Comparison of ENCODE assay signal across 8 cellular contexts in genomic region chr16:84617631-84618427, GRCh38. TPM values are rescaled to one million over a fixed set of nuclear protein-coding genes. Genes with fewer than 3 reads are reported as not detected.
DNase-seq lines count a peak whose midpoint lies in the region; ATAC-seq and TF ChIP-seq lines count a peak whose summit lies in the region.

A gene with protein sequence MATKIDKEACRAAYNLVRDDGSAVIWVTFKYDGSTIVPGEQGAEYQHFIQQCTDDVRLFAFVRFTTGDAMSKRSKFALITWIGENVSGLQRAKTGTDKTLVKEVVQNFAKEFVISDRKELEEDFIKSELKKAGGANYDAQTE (minus strand): TSS chr16:84618078. CDS start chr16:84617914, 164 bp downstream.

- no peaks in the 10 kb centered on the region for H3K27me3 ChIP-seq in hepatocyte

- peak; percentile 92 for TF ChIP-seq POLR2A in GM18505 (IDR thresholded peaks at IDR 0.05; ENCODE audit: borderline replicate concordance, extremely low read depth, insufficient read depth, insufficient read length)

- H2AFZ ChIP-seq in hepatocyte: peak within 1 kb of the TSS; percentile 35

- peak; percentile 22 for DNase-seq in NCI-H2029 treated with DMSO at 0.1 percent for 48 hours (lab: John Stamatoyannopoulos, UW)
- peak; percentile 90 for DNase-seq in T-helper 22 cell (ENCODE audit: low read depth)
- peak; percentile 97 for DNase-seq in astrocyte of the cerebellum (ENCODE audit: low read depth)
- peak; percentile 98 for DNase-seq in hepatocyte (ENCODE audit: low spot score)
- DNase-seq in retina: peak; percentile 88
- no peak for DNase-seq in cortex of kidney (lab: John Stamatoyannopoulos, UW)

- H3K79me2 ChIP-seq in hepatocyte: peaks cover 32% of the 10 kb centered on the region

- no peak for TF ChIP-seq CTCF in astrocyte of the cerebellum (IDR thresholded peaks at IDR 0.05; ENCODE audit: low read depth, low read length, missing control alignments)
- TF ChIP-seq CTCF in hepatocyte (IDR thresholded peaks at IDR 0.05; ENCODE audit: poor library complexity): no peak

- peaks cover 5% of the 10 kb centered on the region for H4K20me1 ChIP-seq in hepatocyte (ENCODE audit: insufficient read depth, poor library complexity, severe bottlenecking)

- peak within 1 kb of the TSS; percentile 78 for H3K27ac ChIP-seq in hepatocyte

- ATAC-seq in GM18505 (IDR thresholded peaks at IDR 0.05; ENCODE audit: unreplicated experiment): peak; percentile 69
- ATAC-seq in HG02973 (IDR thresholded peaks at IDR 0.05; ENCODE audit: unreplicated experiment): peak; percentile 65

- WGBS in hepatocyte (ENCODE audit: low lambda C conversion rate, missing lambda C conversion rate): under 1% methylated on average over 52 of the region's 100 CpGs

- peaks cover 9% of the 10 kb centered on the region for H3K4me1 ChIP-seq in hepatocyte (ENCODE audit: insufficient read depth)

- in situ Hi-C loops in astrocyte of the cerebellum (cut with HindIII; ENCODE audit: low sequenced_read_pairs): no loop called here

- H3K9me2 ChIP-seq in hepatocyte (replicated peaks; ENCODE audit: insufficient read depth): no peaks in the 10 kb centered on the region

- H3K4me2 ChIP-seq in hepatocyte: peak within 1 kb of the TSS; percentile 96

- H3K36me3 ChIP-seq in hepatocyte (replicated peaks; ENCODE audit: insufficient read depth, low read depth): no peaks in the 10 kb centered on the region

- H3K9me3 ChIP-seq in hepatocyte (ENCODE audit: low read depth): no peaks in the 10 kb centered on the region

- H3K4me3 ChIP-seq in astrocyte of the cerebellum (ENCODE audit: low read depth, low read length) (peak within 1 kb of the TSS; percentile 88), hepatocyte (peak within 1 kb of the TSS; percentile 66)

RNA-seq across cellular contexts. Expression of the gene that starts here (rescaled TPM):
- total RNA-seq in hepatocyte: 30.1 and 32.8 TPM in 2 replicates
- 101 and 104 TPM in 2 replicates for polyA plus RNA-seq in hepatocyte
